Comparison of ENCODE assay signal across 7 cellular contexts in genomic region chr1:233815357-233815756, GRCh38.
"Had no signal": no experiment of that assay in that cellular context is flagged by ENCODE, and none has a peak within 500 bp of the region (broad histone marks: within the 10 kb centered on the region; RNA-seq: fewer than 3 reads in every experiment).

No MANE protein-coding gene starts in this region.

- H3K4me2 ChIP-seq: KMS-11 had no signal

- FAIRE-seq: HTR-8/SVneo, K562 had no signal

- H3K27ac ChIP-seq: HL-60, KMS-11 had no signal

- H3K4me3 ChIP-seq: K562 had no signal

- DNase-seq: IMR-90, KBM-7, KG1 had no signal

- H3K9ac ChIP-seq: KMS-11 had no signal

- ATAC-seq: K562 had no signal
